ENCODE assay signal across 23 cellular contexts in the genomic region with DNA sequence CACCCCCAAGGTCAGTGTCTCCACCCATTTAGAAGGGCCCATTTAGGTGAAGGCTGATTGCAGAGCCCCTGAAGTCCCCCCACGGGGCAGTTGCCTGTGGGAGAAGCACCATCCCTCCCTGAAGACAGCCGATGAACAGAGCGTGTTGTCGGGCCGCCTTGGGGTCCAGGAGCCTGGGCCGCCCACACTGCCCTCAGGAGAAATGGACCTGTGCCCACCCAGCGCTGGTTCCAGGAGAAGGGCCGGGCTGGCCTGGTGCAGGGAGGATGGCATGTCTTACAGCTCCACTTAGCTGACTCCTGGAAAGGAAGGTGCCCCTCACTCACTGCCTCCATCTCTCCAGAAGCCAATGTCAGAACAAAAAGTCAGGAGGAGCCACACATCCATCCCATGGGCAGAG.
"Had no signal": no experiment of that assay in that cellular context is flagged by ENCODE, and none has a peak within 500 bp of the region (broad histone marks: within the 10 kb centered on the region; RNA-seq: fewer than 3 reads in every experiment).

No MANE protein-coding gene starts in this region.

- H3K4me3 Mint-ChIP-seq: endodermal cell, natural killer cell, neural crest cell, type B pancreatic cell had no signal

- DNase-seq: caudate nucleus; effector CD4-positive, alpha-beta T cell; endodermal cell; erythroblast; foreskin melanocyte; islet precursor cell; left colon; mucosa of descending colon; natural killer cell; nucleus accumbens; stimulated activated CD4-positive, alpha-beta T cell treated with anti-CD3 and anti-CD28 coated beads, Interleukin-12 subunit alpha, Interleukin-12 subunit beta, amount 100 ng/mL, for 4 hours; stimulated activated naive CD8-positive, alpha-beta T cell treated with anti-CD3 and anti-CD28 coated beads, Interleukin-15, Interleukin-2, amounts not matched to agents 100 U/mL and 50 U/mL, for 24 hours; thyroid gland had no signal

- H3K36me3 ChIP-seq: pancreas, prostate gland, suprapubic skin, thyroid gland had no signal

- H3K4me1 Mint-ChIP-seq: endodermal cell, natural killer cell, neural crest cell had no signal

- H3K27ac Mint-ChIP-seq: endodermal cell, natural killer cell, type B pancreatic cell had no signal

- ATAC-seq: left colon; mucosa of descending colon; natural killer cell; pancreas; sciatic nerve; stimulated activated naive CD8-positive, alpha-beta T cell treated with anti-CD3 and anti-CD28 coated beads, Interleukin-15, Interleukin-2, amounts not matched to agents 100 U/mL and 50 U/mL, for 24 hours had no signal

- H3K27me3 ChIP-seq: pancreas, thyroid gland had no signal

- H3K36me3 Mint-ChIP-seq: natural killer cell, type B pancreatic cell had no signal

- H3K4me1 ChIP-seq: pancreas, prostate gland, suprapubic skin had no signal

- H3K4me3 ChIP-seq: coronary artery, mucosa of descending colon, pancreas, prostate gland, skin epidermis, suprapubic skin, thyroid gland had no signal

- H3K9me3 ChIP-seq: mucosa of descending colon, pancreas, prostate gland, suprapubic skin, thyroid gland had no signal

- H3K9me3 Mint-ChIP-seq: natural killer cell, type B pancreatic cell had no signal

- FAIRE-seq: endothelial cell of umbilical vein, pancreas, urothelium cell line had no signal

- H3K27ac ChIP-seq: coronary artery, pancreas, prostate gland, skin epidermis, suprapubic skin, thyroid gland had no signal
